ENCODE assay signal across 23 cellular contexts in the genomic region with DNA sequence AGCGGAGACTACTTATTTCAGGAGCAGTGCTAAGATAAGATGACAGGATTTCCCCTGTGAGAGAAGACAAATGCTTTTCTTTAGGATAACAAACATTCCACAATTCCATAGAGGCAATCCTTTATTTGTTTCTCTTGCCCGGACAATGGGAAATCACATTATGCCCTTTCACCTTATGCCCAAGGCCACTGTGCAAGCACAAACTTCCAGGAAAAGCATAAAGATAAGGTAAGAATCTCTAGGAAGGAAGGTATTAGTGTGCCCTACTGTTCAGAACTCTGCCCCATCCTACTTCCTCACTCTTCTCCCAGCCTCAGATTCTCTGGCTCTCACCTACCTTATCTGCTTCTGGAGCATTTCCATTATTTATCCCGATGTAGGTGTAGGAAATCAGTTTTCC. TPM values are rescaled to one million over a fixed set of nuclear protein-coding genes. Genes with fewer than 3 reads are reported as not detected.
DNase-seq lines count a peak whose midpoint lies in the region; ATAC-seq, FAIRE-seq and TF ChIP-seq lines count a peak whose summit lies in the region.
"Had no signal": no experiment of that assay in that cellular context is flagged by ENCODE, and none has a peak within 500 bp of the region (broad histone marks: within the 10 kb centered on the region; RNA-seq: fewer than 3 reads in every experiment).

No MANE protein-coding gene starts in this region.

- RAD21 ChIA-PET in GM12878 (lab: Charles Lee; ENCODE audit: unreplicated experiment) = no interaction called here

- no peak for TF ChIP-seq POLR2A in GM12878 (IDR thresholded peaks at IDR 0.05; ENCODE audit: low read depth, low read length)

- intact Hi-C loops in GM12878 (cut with micrococcal nuclease; ENCODE audit: unreplicated experiment) = no loop called here

- DNase-seq in GM23338 (ENCODE audit: low spot score) (no peak), GM12878 (ENCODE audit: low read depth, low spot score) (no peak), progenitor cell of endocrine pancreas (ENCODE audit: low spot score, unreplicated experiment) (no peak), HuH-7.5 (ENCODE audit: low spot score) (no peak), NCI-H774 (lab: John Stamatoyannopoulos, UW) (no peak)
- DNase-seq in T-helper 2 cell treated with Interferon-gamma antibody and Interleukin-4, amounts not matched to agents 5 μg/mL and 100 μg/mL, for 36 hours (ENCODE audit: low spot score) = no peak
- DNase-seq: BE2C, DMS79, GOT3, IMR-90, NCI-H1105, NCI-H146, NCI-H2029, NCI-H2171, NCI-H524 treated with DMSO at 0.1 percent for 48 hours, PC-9, RPMI8226, SHP77 treated with DMSO at 0.1 percent for 48 hours had no signal

- peak overlapping the region; percentile 89 for H2AFZ ChIP-seq in GM23338
- H2AFZ ChIP-seq in GM12878 (ENCODE audit: control insufficient read depth, low read depth, low read length) = no peak overlapping the region
- H2AFZ ChIP-seq: PC-9 had no signal

- H3K4me2 ChIP-seq in GM23338 (no peak overlapping the region), GM12878 (ENCODE audit: control insufficient read depth, insufficient read depth) (no peak overlapping the region)
- H3K4me2 ChIP-seq: KMS-11, PC-9 had no signal

- no peak for FAIRE-seq in GM12878 (lab: Jason Lieb, UNC)

- no peak overlapping the region for H3K9ac ChIP-seq in GM12878 (ENCODE audit: control insufficient read depth, insufficient read depth, low read length)
- H3K9ac ChIP-seq in liver (ENCODE audit: low read depth in 1 of 2, low read length in 2 of 2) = no peak overlapping the region
- H3K9ac ChIP-seq: KMS-11 had no signal

- ATAC-seq in GM23338 (no peak), GM12878 (no peak)
- ATAC-seq: HCT116 had no signal

- H3K4me1 Mint-ChIP-seq in GM23338 (peaks cover 9% of the 10 kb centered on the region; the same call in 2 of the 3 replicates), progenitor cell of endocrine pancreas (ENCODE audit: low read depth) (peaks cover 28% of the 10 kb centered on the region)
- peaks cover 1% of the 10 kb centered on the region for H3K4me1 Mint-ChIP-seq in T-helper 2 cell treated with Interferon-gamma antibody and Interleukin-4, amounts not matched to agents 5 μg/mL and 100 μg/mL, for 36 hours (ENCODE audit: low read depth)

- H3K27me3 Mint-ChIP-seq in GM23338 (ENCODE audit: insufficient read depth, low read depth, poor library complexity) = no peaks in the 10 kb centered on the region
- H3K27me3 Mint-ChIP-seq in progenitor cell of endocrine pancreas = no peaks in the 10 kb centered on the region
- H3K27me3 Mint-ChIP-seq in T-helper 2 cell treated with Interferon-gamma antibody and Interleukin-4, amounts not matched to agents 5 μg/mL and 100 μg/mL, for 36 hours (ENCODE audit: low read depth) = no peaks in the 10 kb centered on the region

- no peaks in the 10 kb centered on the region for H3K27me3 ChIP-seq in GM23338 (ENCODE audit: insufficient read depth)
- H3K27me3 ChIP-seq in GM12878 (replicated peaks in 1 of 2; ENCODE audit: control insufficient read depth in 2 of 2, insufficient read depth in 2 of 2, low read length in 1 of 2) = no peaks in the 10 kb centered on the region
- H3K27me3 ChIP-seq in liver (ENCODE audit: control insufficient read depth in 4 of 4, insufficient read depth in 4 of 4, low read length in 3 of 4) = no peaks in the 10 kb centered on the region
- H3K27me3 ChIP-seq: BE2C had no signal

- TF ChIP-seq RAD21 in GM12878 (IDR thresholded peaks at IDR 0.05; ENCODE audit: insufficient read depth, low read depth, low read length) (no peak), liver (IDR thresholded peaks at IDR 0.05) (no peak)

- no peak overlapping the region for H3K4me3 ChIP-seq in GM23338
- H3K4me3 ChIP-seq in GM12878 = no peak overlapping the region
- no peak overlapping the region for H3K4me3 ChIP-seq in liver (ENCODE audit: low read depth in 1 of 3, low read length in 3 of 3)
- H3K4me3 ChIP-seq: PC-9, SK-N-MC had no signal

- H3K4me1 ChIP-seq in GM23338 (ENCODE audit: insufficient read depth) = no peaks in the 10 kb centered on the region
- no peaks in the 10 kb centered on the region for H3K4me1 ChIP-seq in GM12878 (ENCODE audit: control insufficient read depth, insufficient read depth, low read length)
- no peaks in the 10 kb centered on the region for H3K4me1 ChIP-seq in liver (ENCODE audit: control insufficient read depth in 4 of 4, insufficient read depth in 4 of 4, low read length in 3 of 4)

- H3K27ac Mint-ChIP-seq in GM23338 = no peak overlapping the region
- peak overlapping the region; percentile 77 for H3K27ac Mint-ChIP-seq in progenitor cell of endocrine pancreas
- no peak overlapping the region for H3K27ac Mint-ChIP-seq in T-helper 2 cell treated with Interferon-gamma antibody and Interleukin-4, amounts not matched to agents 5 μg/mL and 100 μg/mL, for 36 hours

- POLR2A ChIA-PET in GM12878 (lab: Charles Lee) = interaction anchor here (0.7 kb wide), 1 partner anchor 8 kb away, joined by 3 read pairs; no protein-coding TSS in a partner anchor

- no peaks in the 10 kb centered on the region for H3K36me3 ChIP-seq in GM23338 (ENCODE audit: insufficient read depth)
- H3K36me3 ChIP-seq in GM12878 (ENCODE audit: control insufficient read depth in 2 of 2, insufficient read depth in 2 of 2, low read length in 1 of 2) = no peaks in the 10 kb centered on the region
- no peaks in the 10 kb centered on the region for H3K36me3 ChIP-seq in liver (ENCODE audit: control insufficient read depth in 4 of 4, insufficient read depth in 3 of 4, low read depth in 1 of 4, low read length in 3 of 4)
- H3K36me3 ChIP-seq: BE2C had no signal

- TF ChIP-seq EP300 in GM12878 (IDR thresholded peaks at IDR 0.05; ENCODE audit: borderline replicate concordance in 1 of 2, control insufficient read depth in 1 of 2, low read depth in 2 of 2, low read length in 2 of 2) = no peak

- H3K27ac ChIP-seq in GM23338 (ENCODE audit: low read depth) (no peak overlapping the region), GM12878 (ENCODE audit: control insufficient read depth, insufficient read depth) (no peak overlapping the region), liver (ENCODE audit: low read depth in 1 of 2, low read length in 2 of 2) (no peak overlapping the region)
- H3K27ac ChIP-seq: HL-60, KMS-11, PC-9 had no signal

- in situ Hi-C loops in GM12878 (cut with MboI) = no loop called here

- H3K9me3 Mint-ChIP-seq in GM23338 (no peaks in the 10 kb centered on the region), progenitor cell of endocrine pancreas (ENCODE audit: low read depth) (no peaks in the 10 kb centered on the region)
- H3K9me3 Mint-ChIP-seq in T-helper 2 cell treated with Interferon-gamma antibody and Interleukin-4, amounts not matched to agents 5 μg/mL and 100 μg/mL, for 36 hours = no peaks in the 10 kb centered on the region

- H3K9me2 ChIP-seq in GM23338 (ENCODE audit: insufficient read depth) = no peaks in the 10 kb centered on the region

- H4K20me1 ChIP-seq in GM23338 (replicated peaks; ENCODE audit: insufficient read depth) (no peaks in the 10 kb centered on the region), GM12878 (ENCODE audit: control insufficient read depth, insufficient read depth) (no peaks in the 10 kb centered on the region)

- no peaks in the 10 kb centered on the region for H3F3A ChIP-seq in GM23338 (replicated peaks; ENCODE audit: low read depth)

- SMC1A ChIA-PET in GM12878 (lab: Charles Lee; ENCODE audit: uncharacterized antibody, unreplicated experiment) = interaction anchor here (0.6 to 1.1 kb wide), 4 partner anchors 22 to 202 kb away, joined by 3 to 4 read pairs (median 3); no protein-coding TSS in a partner anchor

- no peaks in the 10 kb centered on the region for H3K9me3 ChIP-seq in GM12878 (replicated peaks; ENCODE audit: control insufficient read depth, insufficient read depth, low read length)
- no peaks in the 10 kb centered on the region for H3K9me3 ChIP-seq in liver (ENCODE audit: control insufficient read depth in 4 of 4, low read length in 3 of 4)
- H3K9me3 ChIP-seq: BE2C had no signal

- CTCF ChIA-PET in GM12878 (lab: Yijun Ruan, JAX) = interaction anchor here (0.5 to 1.9 kb wide), 2 partner anchors 29 to 48 kb away, joined by 3 to 6 read pairs; no protein-coding TSS in a partner anchor

- no TSS peak for BruUV-seq in GM12878 (replicated peaks; lab: Mats Ljungman, UMichigan)

- no peak for TF ChIP-seq CTCF in GM23338 (conservative IDR thresholded peaks at IDR 0.05; ENCODE audit: low read depth in 2 of 2)
- TF ChIP-seq CTCF in GM12878 (IDR thresholded peaks at IDR 0.05 in 2 of 3, conservative IDR thresholded peaks at IDR 0.05 in 1 of 3; ENCODE audit: control insufficient read depth in 2 of 3, extremely low read depth in 1 of 3, insufficient read depth in 1 of 3, low read depth in 3 of 3, low read length in 3 of 3) = no peak
- TF ChIP-seq CTCF in liver (IDR thresholded peaks at IDR 0.05; ENCODE audit: low read depth, low read length, missing input control) = no peak
- no peak for TF ChIP-seq CTCF in progenitor cell of endocrine pancreas (IDR thresholded peaks at IDR 0.05; ENCODE audit: unreplicated experiment)

- WGBS in GM12878 (ENCODE audit: insufficient coverage, insufficient replicate concordance, low lambda C conversion rate, missing lambda C conversion rate) = 74% methylated on average over 3 of the region's 3 CpGs
- 83% methylated on average over 3 of the region's 3 CpGs for WGBS in liver

- H3K4me3 Mint-ChIP-seq in GM23338 = no peak overlapping the region
- no peak overlapping the region for H3K4me3 Mint-ChIP-seq in progenitor cell of endocrine pancreas (ENCODE audit: low read depth)
- H3K4me3 Mint-ChIP-seq in T-helper 2 cell treated with Interferon-gamma antibody and Interleukin-4, amounts not matched to agents 5 μg/mL and 100 μg/mL, for 36 hours = no peak overlapping the region

- H3K36me3 Mint-ChIP-seq in GM23338 (ENCODE audit: low read depth) (no peaks in the 10 kb centered on the region), progenitor cell of endocrine pancreas (ENCODE audit: insufficient read depth) (no peaks in the 10 kb centered on the region)
- no peaks in the 10 kb centered on the region for H3K36me3 Mint-ChIP-seq in T-helper 2 cell treated with Interferon-gamma antibody and Interleukin-4, amounts not matched to agents 5 μg/mL and 100 μg/mL, for 36 hours (ENCODE audit: low read depth)

- H3K79me2 ChIP-seq in GM23338 (replicated peaks; ENCODE audit: insufficient read depth) (no peaks in the 10 kb centered on the region), GM12878 (ENCODE audit: control insufficient read depth, insufficient read depth, low read length) (no peaks in the 10 kb centered on the region)

RNA-seq across cellular contexts. Expression of gene RDX, which starts 23.1 kb away (rescaled TPM):
- 43.2 and 45.2 TPM in 2 replicates for total RNA-seq in GM23338 (2014; rRNA removed; shearing (Covaris generic))
- 153 and 226 TPM in 2 replicates for polyA plus RNA-seq in GM23338 (2016; fragmentation: Nextera tagmentation; extraction: Ambion mirVana)
- 134 and 138 TPM in 2 replicates for total RNA-seq in GM12878 (2013; cell fraction: nucleolus; rRNA removed)
- total RNA-seq in GM12878 (2014; rRNA removed) = 24.6 and 31.7 TPM in 2 replicates
- total RNA-seq in GM12878 (2014; rRNA removed; fragmentation: Illumina TruSeq; extraction: Trizol) = 50.3 and 53.0 TPM in 2 replicates
- total RNA-seq in GM12878 (2021) = 57.5 and 62.0 TPM in 2 replicates
- polyA plus RNA-seq in GM12878 (2011; ENCODE audit: low read depth) = 16.7 TPM
- polyA plus RNA-seq in GM12878 (2011; rRNA removed) = 48.1 and 108 TPM in 2 replicates
- 13.5 and 19.8 TPM in 2 replicates for polyA plus RNA-seq in GM12878 (2011; cell fraction: cytosol; rRNA removed)
- 23.7 and 36.3 TPM in 2 replicates for polyA plus RNA-seq in GM12878 (2011; cell fraction: nucleus; rRNA removed)
- 21.9 and 34.0 TPM in 2 replicates for polyA plus RNA-seq in GM12878 (2012)
- 44.8 and 47.4 TPM in 2 replicates for polyA plus RNA-seq in GM12878 (2014; fragmentation: Illumina TruSeq; extraction: Trizol)
- polyA plus RNA-seq in GM12878 (2014; fragmentation: Nextera tagmentation; extraction: Ambion mirVana) = 10 to 100 TPM; 37.4 to 40.3 TPM
- polyA plus RNA-seq in GM12878 (2014; rRNA removed) = 22.5 and 31.1 TPM in 2 replicates
- polyA plus RNA-seq in GM12878 (2016; fragmentation: Nextera tagmentation; extraction: Ambion mirVana) = 10 to 100 TPM; 55.5 to 62.2 TPM
- 29.6 and 59.3 TPM in 2 replicates for polyA minus RNA-seq in GM12878 (2011; rRNA and poly(A)+ RNA removed)
- polyA minus RNA-seq in GM12878 (2011; cell fraction: cytosol; rRNA and poly(A)+ RNA removed) = 16.8 and 25.0 TPM in 2 replicates
- 14.3 and 27.2 TPM in 2 replicates for polyA minus RNA-seq in GM12878 (2011; cell fraction: nucleus; rRNA and poly(A)+ RNA removed)
- total RNA-seq in liver = 10 to 100 TPM; 49.1 to 58.7 TPM
- 100 to 1,000 TPM in 1 of 2 donors, 10 to 100 TPM in 1; 19.9 to 116 TPM for polyA plus RNA-seq in liver
- 89.6 and 92.8 TPM in 2 replicates for total RNA-seq in progenitor cell of endocrine pancreas
